ENCODE assay signal across 22 cellular contexts in genomic region chr15:66288796-66289195, GRCh38. TPM values are rescaled to one million over a fixed set of nuclear protein-coding genes. Genes with fewer than 3 reads are reported as not detected.
"Had no signal": no experiment of that assay in that cellular context is flagged by ENCODE, and none has a peak within 500 bp of the region (broad histone marks: within the 10 kb centered on the region; RNA-seq: fewer than 3 reads in every experiment).

No MANE protein-coding gene starts in this region.

- H3K4me3 ChIP-seq: coronary artery, heart left ventricle, left lung, sigmoid colon, transverse colon had no signal

- H3K9me3 ChIP-seq: heart left ventricle, left lung, sigmoid colon, transverse colon had no signal

- H3K36me3 ChIP-seq: heart left ventricle, left lung, sigmoid colon, transverse colon, WERI-Rb-1 had no signal

- H3K27ac ChIP-seq: coronary artery, heart left ventricle, left lung, sigmoid colon, transverse colon, WERI-Rb-1 had no signal

- H3K27me3 ChIP-seq: heart left ventricle, left lung, sigmoid colon, transverse colon had no signal

- DNase-seq: activated CD4-positive, alpha-beta T cell treated with anti-CD3 and anti-CD28 coated beads for 36 hours; activated CD8-positive, alpha-beta memory T cell treated with anti-CD3 and anti-CD28 coated beads, Interleukin-2, amount 50 U/mL, for 48 hours; activated CD8-positive, alpha-beta T cell treated with anti-CD3 and anti-CD28 coated beads for 36 hours; activated naive CD4-positive, alpha-beta T cell; activated naive CD8-positive, alpha-beta T cell treated with anti-CD3 and anti-CD28 coated beads, Interleukin-2, amount 50 U/mL, for 24 hours; effector CD8-positive, alpha-beta T cell; foreskin melanocyte; heart left ventricle; left lung; sigmoid colon; stimulated activated CD4-positive, alpha-beta T cell treated with anti-CD3 and anti-CD28 coated beads, Interleukin-2, amount 100 ng/mL, for 24 hours; stimulated activated naive B cell treated with anti-CD40 and anti-IgM and Interleukin-4, amounts not matched to agents 10 μg/mL and 1 μg/mL and 100 μg/mL, for 72 hours; substantia nigra; T-helper 9 cell; transverse colon; WERI-Rb-1 had no signal

RNA-seq across cellular contexts. Expression of gene MEGF11, which starts 35.2 kb away (rescaled TPM):
- total RNA-seq: activated CD4-positive, alpha-beta T cell treated with anti-CD3 and anti-CD28 coated beads for 36 hours; activated CD8-positive, alpha-beta T cell treated with anti-CD3 and anti-CD28 coated beads for 36 hours; activated T-helper 1 cell treated with anti-CD3 and anti-CD28 coated beads, Interleukin-12 subunit alpha, Interleukin-12 subunit beta, Interleukin-2, Interleukin-4 antibody, amounts not matched to agents 30 ng/mL and 10 ng/mL and 1 ng/mL, durations not matched to agents 14 hours and 24 hours and 36 hours; cardiac septum; heart left ventricle; natural killer cell treated with Interleukin-12 subunit alpha and Interleukin-12 subunit beta and Interleukin-15 and Interleukin-18, amount 100 ng/mL, for 72 hours; osteocyte; sigmoid colon had no signal
- polyA plus RNA-seq: keratinocyte had no signal
